9 cellular contexts compared by ENCODE assay signal in genomic region chr15:25790003-25790660, GRCh38.
DNase-seq lines count a peak whose midpoint lies in the region; ATAC-seq, FAIRE-seq and TF ChIP-seq lines count a peak whose summit lies in the region.
"Had no signal": no experiment of that assay in that cellular context is flagged by ENCODE, and none has a peak within 500 bp of the region (broad histone marks: within the 10 kb centered on the region; RNA-seq: fewer than 3 reads in every experiment).

No MANE protein-coding gene starts in this region.

- TF ChIP-seq CTCF in liver (IDR thresholded peaks at IDR 0.05; ENCODE audit: low read depth, low read length, missing input control) = no peak
- no peak for TF ChIP-seq CTCF in HepG2 (CRISPR knock-in tag; IDR thresholded peaks at IDR 0.05)
- TF ChIP-seq CTCF in cardiac fibroblast (IDR thresholded peaks at IDR 0.05; ENCODE audit: low read depth, low read length) = peak; percentile 8
- TF ChIP-seq CTCF in nephron (IDR thresholded peaks at IDR 0.05; ENCODE audit: unreplicated experiment in 3 of 3) = no peak
- no peak for TF ChIP-seq CTCF in WERI-Rb-1 (IDR thresholded peaks at IDR 0.05; ENCODE audit: low read depth, low read length)

- peaks cover 36% of the 10 kb centered on the region for H3K4me1 Mint-ChIP-seq in nephron

- ATAC-seq in HepG2 (no peak), GM18519 (IDR thresholded peaks at IDR 0.05; ENCODE audit: low FRiP score, unreplicated experiment) (no peak)

- H3K4me2 ChIP-seq in HepG2 (ENCODE audit: low read depth, low read length) = no peak overlapping the region

- no peak overlapping the region for H3K9ac ChIP-seq in liver (ENCODE audit: low read depth in 1 of 2, low read length in 2 of 2)
- H3K9ac ChIP-seq in HepG2 (ENCODE audit: insufficient read depth, low read depth, low read length) = no peak overlapping the region

- peak overlapping the region in 2 of 3 experiments; percentile 75 to 83 for H3K27ac Mint-ChIP-seq in nephron

- H2AFZ ChIP-seq in HepG2 (ENCODE audit: low read length) = no peak overlapping the region

- peaks cover 1% of the 10 kb centered on the region for H3K27me3 Mint-ChIP-seq in nephron (ENCODE audit: low read depth)

- no peaks in the 10 kb centered on the region for H3K9me3 Mint-ChIP-seq in nephron

- TF ChIP-seq POLR2A in HepG2 (IDR thresholded peaks at IDR 0.05; ENCODE audit: insufficient read depth in 1 of 2, low read depth in 2 of 2, low read length in 2 of 2) = no peak

- TF ChIP-seq RAD21 in liver (IDR thresholded peaks at IDR 0.05) (no peak), HepG2 (CRISPR knock-in tag; IDR thresholded peaks at IDR 0.05) (no peak)

- 72% methylated on average over 7 of the region's 7 CpGs for WGBS in liver
- 56% methylated on average over 7 of the region's 7 CpGs for WGBS in HepG2 (ENCODE audit: low lambda C conversion rate)

- TF ChIP-seq EP300 in HepG2 (IDR thresholded peaks at IDR 0.05; ENCODE audit: low read depth in 2 of 2, low read length in 2 of 2) = no peak
- TF ChIP-seq EP300 in HepG2 (CRISPR knock-in tag; IDR thresholded peaks at IDR 0.05; ENCODE audit: borderline replicate concordance) = no peak

- H3K27me3 ChIP-seq in liver (ENCODE audit: control insufficient read depth in 4 of 4, insufficient read depth in 4 of 4, low read length in 3 of 4) = peaks cover 0 to 2% (median 0%) of the 10 kb centered on the region in 4 donors
- H3K27me3 ChIP-seq in HepG2 (ENCODE audit: control insufficient read depth in 1 of 2, insufficient read depth in 2 of 2, low read length in 2 of 2) = no peaks in the 10 kb centered on the region
- no peaks in the 10 kb centered on the region for H3K27me3 ChIP-seq in WERI-Rb-1 (ENCODE audit: insufficient read depth, low read depth, severe bottlenecking)
- H3K27me3 ChIP-seq: neutrophil had no signal

- no peak for FAIRE-seq in HepG2 (lab: Jason Lieb, UNC)

- H4K20me1 ChIP-seq in HepG2 (ENCODE audit: insufficient read depth, low read length) = no peaks in the 10 kb centered on the region

- H3K4me3 ChIP-seq in liver (ENCODE audit: low read depth in 1 of 3, low read length in 3 of 3) = no peak overlapping the region
- no peak overlapping the region for H3K4me3 ChIP-seq in HepG2 (replicated peaks in 1 of 3; ENCODE audit: insufficient read depth in 1 of 3, low read depth in 2 of 3, low read length in 3 of 3)
- H3K4me3 ChIP-seq in cardiac fibroblast (replicated peaks in 1 of 2; ENCODE audit: low read depth in 2 of 2, low read length in 2 of 2) = no peak overlapping the region
- no peak overlapping the region for H3K4me3 ChIP-seq in WERI-Rb-1 (ENCODE audit: low read depth, low read length)

- peak overlapping the region in 1 of 2 donors; percentile 33 for H3K27ac ChIP-seq in liver (ENCODE audit: low read depth in 1 of 2, low read length in 2 of 2)
- no peak overlapping the region for H3K27ac ChIP-seq in HepG2 (ENCODE audit: extremely low read length, insufficient read depth, low read length)
- no peak overlapping the region for H3K27ac ChIP-seq in WERI-Rb-1
- H3K27ac ChIP-seq: neutrophil had no signal

- no peaks in the 10 kb centered on the region for H3K36me3 Mint-ChIP-seq in nephron (ENCODE audit: low read depth)

- H3K4me3 Mint-ChIP-seq in nephron = no peak overlapping the region

- H3K9me3 ChIP-seq in liver (ENCODE audit: control insufficient read depth in 4 of 4, low read length in 3 of 4) (no peaks in the 10 kb centered on the region), HepG2 (ENCODE audit: low read length) (no peaks in the 10 kb centered on the region), WERI-Rb-1 (ENCODE audit: severe bottlenecking) (no peaks in the 10 kb centered on the region)
- H3K9me3 ChIP-seq: neutrophil had no signal

- H3K79me2 ChIP-seq in HepG2 (ENCODE audit: insufficient read depth, low read length) = no peaks in the 10 kb centered on the region

- H3K4me1 ChIP-seq in liver (ENCODE audit: control insufficient read depth in 4 of 4, insufficient read depth in 4 of 4, low read length in 3 of 4) (no peaks in the 10 kb centered on the region), HepG2 (ENCODE audit: insufficient read depth, low read length) (peaks cover 21% of the 10 kb centered on the region)

- POLR2A ChIA-PET in HepG2 (lab: Yijun Ruan, JAX) = no interaction called here

- no TSS peak for BruUV-seq in HepG2 (replicated peaks; lab: Mats Ljungman, UMichigan)

- DNase-seq in HepG2 (ENCODE audit: low spot score) (no peak), cardiac fibroblast (ENCODE audit: low read depth in 2 of 2) (peak; percentile 74 to 94), ureter (ENCODE audit: low spot score) (peak; percentile 65), retina (no peak), WERI-Rb-1 (no peak)

- H3K36me3 ChIP-seq in liver (ENCODE audit: control insufficient read depth in 4 of 4, insufficient read depth in 3 of 4, low read depth in 1 of 4, low read length in 3 of 4) = no peaks in the 10 kb centered on the region
- no peaks in the 10 kb centered on the region for H3K36me3 ChIP-seq in HepG2 (replicated peaks in 1 of 2; ENCODE audit: control insufficient read depth in 1 of 2, insufficient read depth in 2 of 2, low read length in 2 of 2)
- no peaks in the 10 kb centered on the region for H3K36me3 ChIP-seq in WERI-Rb-1
- H3K36me3 ChIP-seq: neutrophil had no signal

- CTCF ChIA-PET in HepG2 (lab: Yijun Ruan, JAX; ENCODE audit: low intra/inter-chr PET ratio, low total read pairs) = no interaction called here

- intact Hi-C loops in HepG2 (cut with micrococcal nuclease; ENCODE audit: unreplicated experiment) = no loop called here

- in situ Hi-C loops in HepG2 (cut with HindIII; ENCODE audit: extremely low pct_ligation_motif_present, low pct_unique_long_range_greater_than_20kb) = no loop called here

TF ChIP-seq in liver, 16 proteins besides CTCF, POLR2A, EP300 and RAD21:
- no peak for TF ChIP-seq RXRA (IDR thresholded peaks at IDR 0.05)
- peak; percentile 49 for TF ChIP-seq NR2F2 (IDR thresholded peaks at IDR 0.05)

TF ChIP-seq in HepG2, 621 proteins besides CTCF, POLR2A, EP300 and RAD21:
- TF ChIP-seq ZFP41 (CRISPR knock-in tag; IDR thresholded peaks at IDR 0.05; ENCODE audit: borderline replicate concordance) (no peak), NR2F6 (IDR thresholded peaks at IDR 0.05) (no peak), NR2F6 (CRISPR knock-in tag; IDR thresholded peaks at IDR 0.05) (no peak), ZSCAN29 (CRISPR knock-in tag; conservative IDR thresholded peaks at IDR 0.05) (no peak), POGZ (CRISPR knock-in tag; IDR thresholded peaks at IDR 0.05) (no peak)

Comparison
In these comparisons a context has a peak if more than half of its experiments do, and no peak if none do; other contexts are left out.
1. DNase-seq: peak in cardiac fibroblast (2 of 2) and ureter (single experiment); none in HepG2 (single experiment), retina (single experiment) and WERI-Rb-1 (single experiment).